ENCODE assay signal across 27 cellular contexts in the genomic region with DNA sequence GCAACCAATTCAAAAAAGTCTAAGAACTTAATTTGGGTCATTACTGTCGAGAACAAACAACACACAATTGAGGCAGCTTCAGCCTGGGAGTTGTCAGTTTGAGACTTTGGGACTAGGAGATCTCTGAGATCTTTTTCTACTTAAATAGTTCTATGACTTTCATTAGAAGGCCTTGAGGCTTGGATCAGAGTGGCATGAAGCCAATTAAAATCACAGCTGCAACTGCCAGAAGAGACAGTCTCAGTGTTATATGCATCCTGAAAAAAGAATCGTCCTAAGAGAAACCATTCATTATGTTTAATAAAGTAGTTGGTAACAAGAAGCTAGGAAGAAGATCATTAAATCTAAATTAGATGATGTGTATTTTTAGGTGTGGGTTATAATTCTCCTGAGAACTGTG.
"Had no signal": no experiment of that assay in that cellular context is flagged by ENCODE, and none has a peak within 500 bp of the region (broad histone marks: within the 10 kb centered on the region; RNA-seq: fewer than 3 reads in every experiment).

No MANE protein-coding gene starts in this region.

- DNase-seq: activated B cell treated with CpG ODN at 0.5 μM for 24 hours; activated CD4-positive, alpha-beta T cell treated with anti-CD3 and anti-CD28 coated beads for 48 hours; activated CD4-positive, alpha-beta T cell treated with anti-CD3 and anti-CD28 coated beads, Interleukin-2, amount 50 U/mL, for 1 hour; activated CD4-positive, alpha-beta T cell treated with anti-CD3 and anti-CD28 coated beads, Interleukin-2, amount 50 U/mL, for 48 hours; activated CD8-positive, alpha-beta memory T cell treated with anti-CD3 and anti-CD28 coated beads for 24 hours; activated CD8-positive, alpha-beta T cell treated with anti-CD3 and anti-CD28 coated beads for 36 hours; activated effector memory CD4-positive, alpha-beta T cell treated with Interleukin-2 at 50 U/mL for 16 hours; activated naive CD4-positive, alpha-beta T cell treated with anti-CD3 and anti-CD28 coated beads for 36 hours; activated naive CD8-positive, alpha-beta T cell treated with anti-CD3 and anti-CD28 coated beads for 36 hours; activated naive CD8-positive, alpha-beta T cell treated with anti-CD3 and anti-CD28 coated beads, Interleukin-2, amount 50 U/mL, for 24 hours; activated T-cell treated with anti-CD3 and anti-CD28 coated beads, Interleukin-2, amount 50 U/mL, for 4 hours; adrenal gland; amygdala; aorta; body of pancreas; cortex of kidney; effector memory CD4-positive, alpha-beta T cell; endodermal cell; esophagus squamous epithelium; foreskin melanocyte; T-helper 1 cell; T-helper 17 cell; T1000; WERI-Rb-1 had no signal

- ATAC-seq: activated CD4-positive, CD25-positive, alpha-beta regulatory T cell treated with anti-CD3 and anti-CD28 coated beads, Interleukin-2, amount 50 U/mL, for 24 hours; activated CD8-positive, alpha-beta T cell treated with anti-CD3 and anti-CD28 coated beads for 36 hours; activated naive CD8-positive, alpha-beta T cell treated with anti-CD3 and anti-CD28 coated beads, Interleukin-2, amount 50 U/mL, for 24 hours; activated T-cell treated with anti-CD3 and anti-CD28 coated beads, Interleukin-2, amount 50 U/mL, for 4 hours; activated T-helper 17 cell treated with anti-CD3 and anti-CD28 coated beads, Interleukin-2, amount 50 U/mL, for 72 hours; body of pancreas; gastroesophageal sphincter; T-helper 17 cell had no signal
